Comparison of ENCODE assay signal across 8 cellular contexts in the genomic region with DNA sequence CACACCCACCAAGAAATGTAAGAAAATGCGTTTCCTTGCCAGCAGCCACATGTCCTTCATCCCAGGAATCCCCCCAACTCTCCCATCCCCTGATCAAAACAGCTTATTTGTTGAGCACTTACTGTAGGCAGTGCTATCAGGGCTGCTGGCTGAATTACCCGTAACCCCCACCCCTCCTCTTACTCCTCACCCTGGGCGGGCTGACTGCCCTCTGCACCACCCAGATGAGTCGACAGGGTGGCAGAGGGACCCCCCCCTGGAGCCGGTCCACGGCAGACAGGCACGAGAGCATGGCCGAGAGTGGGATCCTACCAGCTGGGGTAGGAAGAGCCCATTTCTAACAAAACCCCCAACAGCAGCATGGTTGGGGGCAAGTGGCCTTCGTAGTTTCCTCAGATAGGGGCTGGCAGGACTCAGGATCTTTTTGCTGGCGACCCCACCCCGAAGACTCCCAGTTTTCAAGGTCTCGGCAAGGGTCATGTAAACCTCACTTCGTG. TPM values are rescaled to one million over a fixed set of nuclear protein-coding genes. Genes with fewer than 3 reads are reported as not detected.
DNase-seq lines count a peak whose midpoint lies in the region; ATAC-seq, FAIRE-seq and TF ChIP-seq lines count a peak whose summit lies in the region.

No MANE protein-coding gene starts in this region.

- peak overlapping the region; percentile 52 for H3K9ac ChIP-seq in SK-N-MC (ENCODE audit: insufficient read length)

- FAIRE-seq in frontal cortex (lab: Jason Lieb, UNC), result no peak

- no peaks in the 10 kb centered on the region for H3K27me3 Mint-ChIP-seq in effector memory CD8-positive, alpha-beta T cell
- H3K27me3 Mint-ChIP-seq in nephron (ENCODE audit: low read depth), result peaks cover 7% of the 10 kb centered on the region

- DNase-seq in NCI-H2171 treated with DMSO at 0.1 percent for 48 hours (lab: John Stamatoyannopoulos, UW), result peak; percentile 65
- DNase-seq in NCI-H2171 (lab: John Stamatoyannopoulos, UW), result no peak
- DNase-seq in SK-N-MC (ENCODE audit: low read depth, low spot score), result no peak
- no peak for DNase-seq in effector memory CD8-positive, alpha-beta T cell
- DNase-seq in A172 (ENCODE audit: low spot score), result no peak
- DNase-seq in GM19240 (ENCODE audit: insufficient read length, low spot score), result no peak
- DNase-seq in frontal cortex (ENCODE audit: low spot score in 2 of 2), result no peak

- peak overlapping the region; percentile 87 to 98 for H3K27ac Mint-ChIP-seq in effector memory CD8-positive, alpha-beta T cell
- peak overlapping the region; percentile 86 to 95 (median 87) for H3K27ac Mint-ChIP-seq in nephron

- peak; percentile 9 for ATAC-seq in effector memory CD8-positive, alpha-beta T cell (replicated peaks)

- no peaks in the 10 kb centered on the region for H3K9me3 ChIP-seq in SK-N-MC (ENCODE audit: low read depth, low read length)

- H3K4me3 ChIP-seq in SK-N-MC, result peak overlapping the region; percentile 94

- H3K9me3 Mint-ChIP-seq in effector memory CD8-positive, alpha-beta T cell, result no peaks in the 10 kb centered on the region
- no peaks in the 10 kb centered on the region for H3K9me3 Mint-ChIP-seq in nephron

- peaks cover 61 to 64% of the 10 kb centered on the region in 2 donors for H3K4me1 Mint-ChIP-seq in effector memory CD8-positive, alpha-beta T cell (ENCODE audit: low read depth in 2 of 2)
- H3K4me1 Mint-ChIP-seq in nephron, result peaks cover 55% of the 10 kb centered on the region

- peak overlapping the region; percentile 53; the same call in 1 of the 2 replicates for H3K27ac ChIP-seq in SK-N-MC

- no peak for TF ChIP-seq CTCF in nephron (IDR thresholded peaks at IDR 0.05; ENCODE audit: unreplicated experiment in 3 of 3)

- peak overlapping the region; percentile 86 to 90 for H3K4me3 Mint-ChIP-seq in effector memory CD8-positive, alpha-beta T cell
- H3K4me3 Mint-ChIP-seq in nephron, result peak overlapping the region; percentile 81 to 86 (median 83)

- peaks cover 3% of the 10 kb centered on the region; the same call in 1 of the 2 replicates for H3K36me3 ChIP-seq in SK-N-MC (ENCODE audit: insufficient read depth, low read length)

- peaks cover 83% of the 10 kb centered on the region for H3K36me3 Mint-ChIP-seq in effector memory CD8-positive, alpha-beta T cell (ENCODE audit: insufficient read depth)
- H3K36me3 Mint-ChIP-seq in nephron (ENCODE audit: low read depth), result peaks cover 22% of the 10 kb centered on the region

RNA-seq across cellular contexts. Expression of gene RHOF, which starts 1.1 kb away (rescaled TPM):
- total RNA-seq in A172 (2014; rRNA removed; shearing (Covaris generic)), result 1.8 and 2.7 TPM in 2 replicates
- total RNA-seq in frontal cortex, result 13.0 TPM

RNA-seq across cellular contexts. Expression of gene SETD1B, which starts 9.2 kb away (rescaled TPM):
- 1.9 and 2.4 TPM in 2 replicates for total RNA-seq in A172 (2014; rRNA removed; shearing (Covaris generic))
- 2.4 TPM for total RNA-seq in frontal cortex
